ENCODE assay signal across 31 cellular contexts in genomic region chr11:113496026-113496651, GRCh38. TPM values are rescaled to one million over a fixed set of nuclear protein-coding genes. Genes with fewer than 3 reads are reported as not detected.
"Had no signal": no experiment of that assay in that cellular context is flagged by ENCODE, and none has a peak within 500 bp of the region (broad histone marks: within the 10 kb centered on the region; RNA-seq: fewer than 3 reads in every experiment).

No MANE protein-coding gene starts in this region.

- H3K27me3 ChIP-seq: brain microvascular endothelial cell had no signal

- H3K36me3 Mint-ChIP-seq: activated naive CD4-positive, alpha-beta T cell treated with anti-CD3 and anti-CD28 coated beads, Interleukin-2, amount 50 U/mL, for 24 hours; IgD-negative memory B cell had no signal

- H2AFZ ChIP-seq: PC-9 had no signal

- ATAC-seq: activated CD8-positive, alpha-beta T cell treated with anti-CD3 and anti-CD28 coated beads for 36 hours had no signal

- FAIRE-seq: RCC 7860, TTC549 had no signal

- H3K36me3 ChIP-seq: brain microvascular endothelial cell, MG63 had no signal

- H3K27ac ChIP-seq: brain microvascular endothelial cell, PC-9 had no signal

- DNase-seq: activated CD4-positive, alpha-beta T cell treated with anti-CD3 and anti-CD28 coated beads, Interleukin-2, amount 10 ng/mL, durations not matched to agents 24 days and 14 days; activated CD4-positive, alpha-beta T cell treated with anti-CD3 and anti-CD28 coated beads, Interleukin-2, amount 50 U/mL, for 4 hours; activated CD8-positive, alpha-beta T cell treated with anti-CD3 and anti-CD28 coated beads for 36 hours; activated gamma-delta T cell; activated naive CD4-positive, alpha-beta T cell treated with Interleukin-2 at 50 U/mL for 16 hours; activated T-cell treated with anti-CD3 and anti-CD28 coated beads, Interleukin-2, amount 50 U/mL, for 24 hours; anterior cingulate cortex; brain microvascular endothelial cell; central memory CD4-positive, alpha-beta T cell; Karpas-422; KBM-7; MG63; NCI-H1092; NCI-H187; NCI-H2029 treated with DMSO at 0.1 percent for 48 hours; NCI-H2107; NCI-H2171; NCI-H510A; NCI-H526; NCI-H748 treated with DMSO at 0.1 percent for 48 hours; PC-9; Right ventricle myocardium superior had no signal

- H3K27ac Mint-ChIP-seq: activated CD4-positive, alpha-beta T cell treated with anti-CD3 and anti-CD28 coated beads, Interleukin-2, amount 10 ng/mL, durations not matched to agents 24 days and 14 days; activated CD8-positive, alpha-beta T cell treated with anti-CD3 and anti-CD28 coated beads for 36 hours; activated naive CD4-positive, alpha-beta T cell treated with anti-CD3 and anti-CD28 coated beads, Interleukin-2, amount 50 U/mL, for 24 hours; activated T-cell treated with anti-CD3 and anti-CD28 coated beads, Interleukin-2, amount 50 U/mL, for 24 hours; activated T-helper 2 cell treated with anti-CD3 and anti-CD28 coated beads, Interferon-gamma antibody, Interleukin-2, Interleukin-4, amounts not matched to agents 10 μg/mL and 5 μg/mL and 100 μg/mL, durations not matched to agents 14 hours and 24 hours and 36 hours; IgD-negative memory B cell; T-helper 1 cell treated with Interleukin-12 subunit alpha and Interleukin-12 subunit beta and Interleukin-4 antibody, amounts not matched to agents 30 μg/mL and 1 μg/mL, for 36 hours; T-helper 2 cell treated with Interferon-gamma antibody and Interleukin-4, amounts not matched to agents 5 μg/mL and 100 μg/mL, for 36 hours had no signal

- H3K4me3 ChIP-seq: MG63, PC-9 had no signal

- H3K4me1 Mint-ChIP-seq: activated CD4-positive, alpha-beta T cell treated with anti-CD3 and anti-CD28 coated beads, Interleukin-2, amount 10 ng/mL, durations not matched to agents 24 days and 14 days; activated naive CD4-positive, alpha-beta T cell treated with anti-CD3 and anti-CD28 coated beads, Interleukin-2, amount 50 U/mL, for 24 hours had no signal

- H3K4me3 Mint-ChIP-seq: activated CD4-positive, alpha-beta T cell treated with anti-CD3 and anti-CD28 coated beads, Interleukin-2, amount 10 ng/mL, durations not matched to agents 24 days and 14 days; activated CD8-positive, alpha-beta T cell treated with anti-CD3 and anti-CD28 coated beads for 36 hours; activated naive CD4-positive, alpha-beta T cell treated with anti-CD3 and anti-CD28 coated beads, Interleukin-2, amount 50 U/mL, for 24 hours; activated T-cell treated with anti-CD3 and anti-CD28 coated beads, Interleukin-2, amount 50 U/mL, for 24 hours; IgD-negative memory B cell; T-helper 1 cell treated with Interleukin-12 subunit alpha and Interleukin-12 subunit beta and Interleukin-4 antibody, amounts not matched to agents 30 μg/mL and 1 μg/mL, for 36 hours; T-helper 2 cell treated with Interferon-gamma antibody and Interleukin-4, amounts not matched to agents 5 μg/mL and 100 μg/mL, for 36 hours had no signal

- H3K9me3 Mint-ChIP-seq: activated CD4-positive, alpha-beta T cell treated with anti-CD3 and anti-CD28 coated beads, Interleukin-2, amount 10 ng/mL, durations not matched to agents 24 days and 14 days; activated CD8-positive, alpha-beta T cell treated with anti-CD3 and anti-CD28 coated beads for 36 hours; activated naive CD4-positive, alpha-beta T cell treated with anti-CD3 and anti-CD28 coated beads, Interleukin-2, amount 50 U/mL, for 24 hours; activated T-cell treated with anti-CD3 and anti-CD28 coated beads, Interleukin-2, amount 50 U/mL, for 24 hours; activated T-helper 2 cell treated with anti-CD3 and anti-CD28 coated beads, Interferon-gamma antibody, Interleukin-2, Interleukin-4, amounts not matched to agents 10 μg/mL and 5 μg/mL and 100 μg/mL, durations not matched to agents 14 hours and 24 hours and 36 hours; IgD-negative memory B cell; T-helper 1 cell treated with Interleukin-12 subunit alpha and Interleukin-12 subunit beta and Interleukin-4 antibody, amounts not matched to agents 30 μg/mL and 1 μg/mL, for 36 hours; T-helper 2 cell treated with Interferon-gamma antibody and Interleukin-4, amounts not matched to agents 5 μg/mL and 100 μg/mL, for 36 hours had no signal

- H3K4me2 ChIP-seq: PC-9 had no signal

- H3K9me3 ChIP-seq: MG63 had no signal

RNA-seq across cellular contexts. Expression of gene DRD2, which starts 20.9 kb away (rescaled TPM):
- total RNA-seq: activated CD4-positive, alpha-beta T cell treated with anti-CD3 and anti-CD28 coated beads, Interleukin-2, amount 10 ng/mL, durations not matched to agents 24 days and 14 days; activated CD8-positive, alpha-beta memory T cell treated with anti-CD3 and anti-CD28 coated beads for 36 hours; activated CD8-positive, alpha-beta T cell treated with anti-CD3 and anti-CD28 coated beads for 36 hours; OCI-LY7; PC-9; Right ventricle myocardium superior had no signal
- polyA plus RNA-seq: IgD-negative memory B cell had no signal
